Comparison of ENCODE assay signal across 8 cellular contexts in the genomic region with DNA sequence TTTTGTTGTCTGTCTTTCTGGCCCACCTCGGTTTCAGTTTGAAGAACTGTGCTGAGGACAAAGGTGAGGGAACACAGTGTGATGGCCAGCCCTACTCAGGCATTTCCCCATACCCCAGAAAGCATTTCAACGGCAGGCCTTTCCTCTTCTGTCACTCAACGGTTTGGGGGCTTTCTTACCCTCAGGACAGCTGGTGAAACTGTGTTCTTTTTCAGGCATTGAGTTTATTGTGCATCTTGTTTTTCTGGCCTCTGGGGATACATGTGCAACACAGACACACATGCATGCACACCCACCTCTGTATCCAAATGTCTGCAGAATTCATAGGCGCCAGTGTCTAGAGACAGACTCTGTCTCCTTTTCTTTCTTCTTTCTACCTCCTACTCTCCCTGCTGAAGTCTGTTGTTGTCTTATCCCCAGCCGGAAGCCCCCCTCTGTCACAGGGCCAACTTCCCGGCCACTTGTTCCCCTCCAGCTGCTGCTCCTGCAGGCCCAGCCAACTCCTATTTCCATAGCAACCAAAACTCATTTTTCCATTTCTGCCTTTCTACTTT. TPM values are rescaled to one million over a fixed set of nuclear protein-coding genes. Genes with fewer than 3 reads are reported as not detected.
A peak's percentile ranks its signal among the peaks of the same experiment; 100 is the strongest.
DNase-seq lines count a peak whose midpoint lies in the region; ATAC-seq and TF ChIP-seq lines count a peak whose summit lies in the region.

No MANE protein-coding gene starts in this region.

- peak; percentile 29 for DNase-seq in DND-41
- DNase-seq in H9: no peak
- DNase-seq in NCI-H524 treated with DMSO at 0.1 percent for 48 hours (lab: John Stamatoyannopoulos, UW): peak; percentile 62
- peak; percentile 32 to 33 for DNase-seq in hippocampal formation (lab: John Stamatoyannopoulos, UW)
- peak; percentile 63 for DNase-seq in thyroid gland
- DNase-seq in SHP77 treated with DMSO at 0.1 percent for 48 hours (lab: John Stamatoyannopoulos, UW): no peak
- no peak for DNase-seq in activated CD4-positive, alpha-beta T cell treated with anti-CD3 and anti-CD28 coated beads, Interleukin-2, amount 50 U/mL, for 4 hours
- no peak for DNase-seq in HEK293T (ENCODE audit: extremely low spot score)

- no peak overlapping the region for H3K4ac ChIP-seq in H9 (ENCODE audit: low read depth, low read length)

- no peak overlapping the region; a peak in 1 of 5 replicates for H3K4me3 Mint-ChIP-seq in H9

- H3K9ac ChIP-seq in DND-41 (ENCODE audit: low read depth, low read length) (no peak overlapping the region), H9 (ENCODE audit: extremely low read depth, insufficient read length, low read length) (no peak overlapping the region)

- H3K36me3 Mint-ChIP-seq in H9 (ENCODE audit: insufficient read depth in 1 of 3, low read depth in 3 of 3): peaks cover 34 to 45% (median 37%) of the 10 kb centered on the region in 3 experiments

- no peak overlapping the region for H2BK12ac ChIP-seq in H9 (ENCODE audit: insufficient read length, low read depth, low read length)

- H3K27me3 ChIP-seq in DND-41 (ENCODE audit: insufficient read depth, low read length, poor library complexity) (no peaks in the 10 kb centered on the region), H9 (ENCODE audit: insufficient read depth, low read length) (no peaks in the 10 kb centered on the region), thyroid gland (no peaks in the 10 kb centered on the region)

- peaks cover 16 to 20% of the 10 kb centered on the region in 2 experiments for H3K4me1 Mint-ChIP-seq in H9

- H3K27ac Mint-ChIP-seq in H9: peak overlapping the region; percentile 17 to 85 (median 78); a peak in 6 of 7 replicates

- H4K20me1 ChIP-seq in DND-41 (ENCODE audit: insufficient read depth, low read length) (peaks cover 14% of the 10 kb centered on the region; the same call in 1 of the 2 replicates), H9 (ENCODE audit: control insufficient read depth, insufficient read depth, insufficient read length) (no peaks in the 10 kb centered on the region)

- no peak overlapping the region for H3K14ac ChIP-seq in H9 (ENCODE audit: insufficient read depth, low read length)

- H3K4me1 ChIP-seq in DND-41 (ENCODE audit: insufficient read depth, low read length) (peaks cover 4% of the 10 kb centered on the region; the same call in 1 of the 2 replicates), H9 (ENCODE audit: insufficient read depth, low read length) (no peaks in the 10 kb centered on the region), thyroid gland (peaks cover 8 to 25% of the 10 kb centered on the region in 2 donors)

- no peak overlapping the region for H2BK15ac ChIP-seq in H9 (ENCODE audit: low read depth, low read length)

- no peak for TF ChIP-seq POLR2A in thyroid gland (IDR thresholded peaks at IDR 0.05)

- H2BK20ac ChIP-seq in H9 (ENCODE audit: low read depth, low read length, poor library complexity, severe bottlenecking): no peak overlapping the region

- H4K8ac ChIP-seq in H9 (replicated peaks; ENCODE audit: insufficient read length, low read depth, low read length): no peak overlapping the region

- H2AK5ac ChIP-seq in H9 (ENCODE audit: insufficient read length, low read length): no peak overlapping the region

- no peaks in the 10 kb centered on the region for H3K79me1 ChIP-seq in H9 (ENCODE audit: insufficient read depth, low read depth, low read length, poor library complexity, severe bottlenecking)

- H3K79me2 ChIP-seq in DND-41 (ENCODE audit: insufficient read depth, low read length) (peaks cover 68% of the 10 kb centered on the region), H9 (ENCODE audit: insufficient read depth, low read length) (no peaks in the 10 kb centered on the region)

- WGBS in H9 (ENCODE audit: extremely low coverage, insufficient read length, low lambda C conversion rate): no CpG with 5 or more reads among the region's 6 CpGs
- WGBS in thyroid gland, 2 donors: 14 to 17% methylated on average over 6 of the region's 6 CpGs

- no peak overlapping the region for H3K56ac ChIP-seq in H9 (ENCODE audit: insufficient read length, low read depth, low read length)

- H4K5ac ChIP-seq in H9 (ENCODE audit: insufficient read length, low read depth, low read length): no peak overlapping the region

- no peak overlapping the region for H2BK120ac ChIP-seq in H9 (ENCODE audit: low read depth, low read length, poor library complexity, severe bottlenecking)

- H3K23me2 ChIP-seq in H9 (ENCODE audit: insufficient read length, low read depth, low read length, poor library complexity, severe bottlenecking): no peaks in the 10 kb centered on the region

- intact Hi-C loops in thyroid gland (cut with DNase I): no loop called here

- 0 out of 2 replicates have a peak overlapping the region, but pooled peaks have one; percentile 52 for H3K27ac ChIP-seq in DND-41 (ENCODE audit: low read length)
- H3K27ac ChIP-seq in H9 (ENCODE audit: insufficient read length, low read depth, low read length): no peak overlapping the region
- H3K27ac ChIP-seq in thyroid gland: peak overlapping the region in 2 of 3 donors; percentile 6 to 44

- no peak overlapping the region for H3K18ac ChIP-seq in H9 (ENCODE audit: insufficient read length, low read depth, low read length)

- CTCF ChIA-PET in HEK293T (lab: Yijun Ruan, JAX): no interaction called here

- H2AFZ ChIP-seq in DND-41 (ENCODE audit: low read depth, low read length): no peak overlapping the region
- no peak overlapping the region for H2AFZ ChIP-seq in H9 (ENCODE audit: low read length)

- H2BK5ac ChIP-seq in H9 (ENCODE audit: insufficient read length, low read length): no peak overlapping the region

- no peaks in the 10 kb centered on the region for H3K27me3 Mint-ChIP-seq in H9 (ENCODE audit: low read depth)

- H3K23ac ChIP-seq in H9 (ENCODE audit: insufficient read length, low read depth, low read length): no peak overlapping the region

- POLR2A ChIA-PET in HEK293T (lab: Yijun Ruan, JAX): no interaction called here

- peak; percentile 58; the same call in 2 of the 3 replicates for ATAC-seq in DND-41 (ENCODE audit: insufficient read depth, low read depth)

- H3K4me2 ChIP-seq in DND-41 (ENCODE audit: insufficient read depth, low read length) (no peak overlapping the region), H9 (ENCODE audit: insufficient read depth, insufficient read length, low read length) (no peak overlapping the region)

- H3K9me3 Mint-ChIP-seq in H9: peaks cover 30 to 33% of the 10 kb centered on the region in 2 experiments

- H3T11ph ChIP-seq in H9 (ENCODE audit: low read length): no peak overlapping the region

- H3K9me3 ChIP-seq in DND-41 (ENCODE audit: insufficient read depth, low read length, severe bottlenecking) (peaks cover 8% of the 10 kb centered on the region), H9 (ENCODE audit: control insufficient read depth, low read depth, low read length) (no peaks in the 10 kb centered on the region), thyroid gland (no peaks in the 10 kb centered on the region)

- no peak overlapping the region for H3K4me3 ChIP-seq in DND-41 (ENCODE audit: low read depth in 1 of 2, low read length in 2 of 2)
- no peak overlapping the region for H3K4me3 ChIP-seq in thyroid gland (replicated peaks in 1 of 3)

- H4K91ac ChIP-seq in H9 (ENCODE audit: insufficient read length, low read depth, low read length): no peak overlapping the region

- TF ChIP-seq CTCF in DND-41 (IDR thresholded peaks at IDR 0.05; ENCODE audit: borderline replicate concordance, extremely low read depth, low read length, poor library complexity, severe bottlenecking) (no peak), H9 (conservative IDR thresholded peaks at IDR 0.05) (no peak), thyroid gland (IDR thresholded peaks at IDR 0.05) (no peak)

- H3K36me3 ChIP-seq in DND-41 (ENCODE audit: insufficient read depth, low read length) (peaks cover 31% of the 10 kb centered on the region), thyroid gland (no peaks in the 10 kb centered on the region)

TF ChIP-seq in HEK293T, 16 proteins besides CTCF, POLR2A, EP300 and RAD21:
- TF ChIP-seq TARDBP (IDR thresholded peaks at IDR 0.05): no peak
- no peak for TF ChIP-seq ARNT (IDR thresholded peaks at IDR 0.05)
- TF ChIP-seq ELF4 (IDR thresholded peaks at IDR 0.05): no peak
- no peak for TF ChIP-seq LEF1 (IDR thresholded peaks at IDR 0.05; ENCODE audit: borderline replicate concordance)
- no peak for TF ChIP-seq SP1 (IDR thresholded peaks at IDR 0.05)
- TF ChIP-seq CTBP1 (IDR thresholded peaks at IDR 0.05; ENCODE audit: borderline replicate concordance): no peak
- no peak for TF ChIP-seq FOXK2 (IDR thresholded peaks at IDR 0.05)
- TF ChIP-seq L3MBTL2 (conservative IDR thresholded peaks at IDR 0.05): no peak
- no peak for TF ChIP-seq BHLHE40 (IDR thresholded peaks at IDR 0.05; ENCODE audit: borderline replicate concordance)
- TF ChIP-seq PKNOX1 (IDR thresholded peaks at IDR 0.05): no peak
TF ChIP-seq in HEK293T: peak in this region for 0.

RNA-seq across cellular contexts. Expression of gene CHD9, which starts 17.0 kb away (rescaled TPM):
- total RNA-seq in H9 (2021): 37.6 and 46.2 TPM in 2 replicates
- total RNA-seq in thyroid gland: 100 to 1,000 TPM in 3 of 4 donors, 10 to 100 TPM in 1; 97.2 to 141 (median 108) TPM

RNA-seq across cellular contexts. Expression of gene CHD9NB, which starts 19.1 kb away (rescaled TPM):
- 2.6 and 3.3 TPM in 2 replicates for total RNA-seq in H9 (2021)
- 1 to 10 TPM in 1 of 4 donors, under 1 TPM in 1, not detected in 2; 0.63 to 1.3 TPM for total RNA-seq in thyroid gland

Comparison
In these comparisons a context has a peak if more than half of its experiments do, and no peak if none do; other contexts are left out.
1. DNase-seq: peak in DND-41 (single experiment), NCI-H524 treated with DMSO at 0.1 percent for 48 hours (single experiment), hippocampal formation (2 of 2) and thyroid gland (2 of 2); none in H9 (single experiment), SHP77 treated with DMSO at 0.1 percent for 48 hours (single experiment), activated CD4-positive, alpha-beta T cell treated with anti-CD3 and anti-CD28 coated beads, Interleukin-2, amount 50 U/mL, for 4 hours (0 of 2) and HEK293T (single experiment).